34 cellular contexts compared by ENCODE assay signal in genomic region chr1:168057355-168057754, GRCh38.
"Had no signal": no experiment of that assay in that cellular context is flagged by ENCODE, and none has a peak within 500 bp of the region (broad histone marks: within the 10 kb centered on the region; RNA-seq: fewer than 3 reads in every experiment).

No MANE protein-coding gene starts in this region.

- H3K27me3 ChIP-seq: adrenal gland, ascending aorta, body of pancreas, brain microvascular endothelial cell, breast epithelium, cardiac muscle cell had no signal

- H3K27ac ChIP-seq: adrenal gland, ascending aorta, body of pancreas, brain microvascular endothelial cell, breast epithelium, cardiac muscle cell had no signal

- H3K4me1 ChIP-seq: body of pancreas, breast epithelium had no signal

- ATAC-seq: activated naive CD4-positive, alpha-beta T cell treated with anti-CD3 and anti-CD28 coated beads, Interleukin-2, amount 50 U/mL, for 72 hours; activated naive CD8-positive, alpha-beta T cell treated with anti-CD3 and anti-CD28 coated beads, Interleukin-2, amount 50 U/mL, for 24 hours; activated T-cell treated with anti-CD3 and anti-CD28 coated beads, Interleukin-2, amount 50 U/mL, for 4 hours; activated T-cell treated with anti-CD3 and anti-CD28 coated beads, Interleukin-2, amount 50 U/mL, for 72 hours; activated T-helper 17 cell treated with anti-CD3 and anti-CD28 coated beads, Interleukin-2, amount 50 U/mL, for 72 hours; body of pancreas had no signal

- H3K4me3 ChIP-seq: adrenal gland, ascending aorta, body of pancreas, breast epithelium, cardiac muscle cell had no signal

- H3K9me3 ChIP-seq: adrenal gland, ascending aorta, body of pancreas, breast epithelium had no signal

- FAIRE-seq: astrocyte, bronchial epithelial cell had no signal

- H3K36me3 ChIP-seq: ascending aorta, breast epithelium had no signal

- DNase-seq: activated effector memory CD4-positive, alpha-beta T cell treated with anti-CD3 and anti-CD28 coated beads, Interleukin-2, amount 50 U/mL, for 16 hours; activated effector memory CD4-positive, alpha-beta T cell treated with Interleukin-2 at 50 U/mL for 16 hours; activated gamma-delta T cell; activated gamma-delta T cell treated with Interleukin-2 at 50 U/mL for 16 hours; activated naive CD4-positive, alpha-beta T cell; activated naive CD4-positive, alpha-beta T cell treated with anti-CD3 and anti-CD28 coated beads for 36 hours; activated naive CD4-positive, alpha-beta T cell treated with anti-CD3 and anti-CD28 coated beads, Interleukin-2, amount 10 ng/mL, durations not matched to agents 7 days and 5 days; activated naive CD4-positive, alpha-beta T cell treated with anti-CD3 and anti-CD28 coated beads, Interleukin-2, amount 50 U/mL, for 16 hours; activated naive CD4-positive, alpha-beta T cell treated with Interleukin-2 at 50 U/mL for 16 hours; activated naive CD8-positive, alpha-beta T cell treated with anti-CD3 and anti-CD28 coated beads for 36 hours; activated naive CD8-positive, alpha-beta T cell treated with anti-CD3 and anti-CD28 coated beads, Interleukin-2, amount 10 ng/mL, durations not matched to agents 7 days and 5 days; activated naive CD8-positive, alpha-beta T cell treated with anti-CD3 and anti-CD28 coated beads, Interleukin-2, amount 50 U/mL, for 24 hours; activated T-cell treated with anti-CD3 and anti-CD28 coated beads, Interleukin-2, amount 50 U/mL, for 1 hour; activated T-cell treated with anti-CD3 and anti-CD28 coated beads, Interleukin-2, amount 50 U/mL, for 24 hours; activated T-cell treated with anti-CD3 and anti-CD28 coated beads, Interleukin-2, amount 50 U/mL, for 4 hours; activated T-cell treated with anti-CD3 and anti-CD28 coated beads, Interleukin-2, amount 50 U/mL, for 48 hours; activated T-cell treated with anti-CD3 and anti-CD28 coated beads, Interleukin-2, amount 50 U/mL, for 72 hours; adrenal gland; amniotic stem cell; amygdala; anterior cingulate cortex; aorta; body of pancreas; brain microvascular endothelial cell; caudate nucleus; central memory CD4-positive, alpha-beta T cell; cerebellar nuclear complex had no signal
